ENCODE assay signal across 23 cellular contexts in genomic region chr5:181151146-181151545, GRCh38. TPM values are rescaled to one million over a fixed set of nuclear protein-coding genes. Genes with fewer than 3 reads are reported as not detected.
A peak's percentile ranks its signal among the peaks of the same experiment; 100 is the strongest.
DNase-seq lines count a peak whose midpoint lies in the region; ATAC-seq and TF ChIP-seq lines count a peak whose summit lies in the region.
"Had no signal": no experiment of that assay in that cellular context is flagged by ENCODE, and none has a peak within 500 bp of the region (broad histone marks: within the 10 kb centered on the region; RNA-seq: fewer than 3 reads in every experiment).

No MANE protein-coding gene starts in this region.

- ATAC-seq in GM19455 (IDR thresholded peaks at IDR 0.05; ENCODE audit: unreplicated experiment) (no peak), HG02623 (IDR thresholded peaks at IDR 0.05; ENCODE audit: unreplicated experiment) (no peak)
- ATAC-seq: naive thymus-derived CD4-positive, alpha-beta T cell had no signal

- no peak overlapping the region for H3K4me2 ChIP-seq in SK-N-SH

- no peaks in the 10 kb centered on the region for H3K79me2 ChIP-seq in SK-N-SH (ENCODE audit: insufficient read depth)

- no peak overlapping the region for H2AFZ ChIP-seq in SK-N-SH (ENCODE audit: low read depth)

- DNase-seq in NCI-H748 (lab: John Stamatoyannopoulos, UW; ENCODE audit: unreplicated experiment) (peak; percentile 25), NCI-H748 treated with DMSO at 0.1 percent for 48 hours (lab: John Stamatoyannopoulos, UW) (no peak), SK-N-SH (peak; percentile 41), left kidney (ENCODE audit: low read depth, low spot score) (peak; percentile 35), mesothelial cell of epicardium (ENCODE audit: low spot score in 2 of 2, unreplicated experiment in 2 of 2) (no peak)
- DNase-seq: activated CD4-positive, alpha-beta T cell treated with anti-CD3 and anti-CD28 coated beads, Interleukin-2, amount 10 ng/mL, durations not matched to agents 24 days and 14 days; DMS79; naive thymus-derived CD4-positive, alpha-beta T cell; NCI-H2081; NCI-H526 treated with DMSO at 0.1 percent for 48 hours; Right ventricle myocardium superior; stimulated activated naive CD4-positive, alpha-beta T cell; T-helper 9 cell had no signal

- peak; percentile 28 for TF ChIP-seq RAD21 in SK-N-SH (IDR thresholded peaks at IDR 0.05; ENCODE audit: low read length)

- CTCF ChIA-PET in HEK293 (lab: Yijun Ruan, JAX) = interaction anchor here (0.8 to 1.6 kb wide), 2 partner anchors 13 to 367 kb away, joined by 3 read pairs; no protein-coding TSS in a partner anchor
- CTCF ChIA-PET in SK-N-SH (lab: Yijun Ruan, JAX) = interaction anchor here (0.6 to 2.0 kb wide), 5 partner anchors 33 to 371 kb away, joined by 3 to 9 read pairs (median 3); no protein-coding TSS in a partner anchor

- H3K4me3 ChIP-seq in HEK293 (ENCODE audit: low read depth, low read length) (no peak overlapping the region), SK-N-SH (ENCODE audit: low read depth in 2 of 2, low read length in 1 of 2) (no peak overlapping the region)
- H3K4me3 ChIP-seq: coronary artery had no signal

- peaks cover 1% of the 10 kb centered on the region for H3K4me1 Mint-ChIP-seq in mesothelial cell of epicardium
- H3K4me1 Mint-ChIP-seq: CD14-positive monocyte had no signal

- H3F3A ChIP-seq in SK-N-SH (replicated peaks; ENCODE audit: insufficient read depth) = no peaks in the 10 kb centered on the region

- H3K4me3 Mint-ChIP-seq in mesothelial cell of epicardium = no peak overlapping the region
- H3K4me3 Mint-ChIP-seq: activated CD4-positive, alpha-beta T cell treated with anti-CD3 and anti-CD28 coated beads, Interleukin-2, amount 10 ng/mL, durations not matched to agents 24 days and 14 days; activated naive CD4-positive, alpha-beta T cell treated with anti-CD3 and anti-CD28 coated beads, Interleukin-2, amount 50 U/mL, for 24 hours; CD14-positive monocyte; naive thymus-derived CD4-positive, alpha-beta T cell; type B pancreatic cell had no signal

- H3K27ac ChIP-seq in HEK293 (ENCODE audit: extremely low read depth, low read depth, low read length) (no peak overlapping the region), SK-N-SH (ENCODE audit: low read depth in 2 of 2, low read length in 1 of 2) (no peak overlapping the region)
- H3K27ac ChIP-seq: coronary artery had no signal

- H3K36me3 Mint-ChIP-seq in mesothelial cell of epicardium = no peaks in the 10 kb centered on the region
- H3K36me3 Mint-ChIP-seq: activated naive CD4-positive, alpha-beta T cell treated with anti-CD3 and anti-CD28 coated beads, Interleukin-2, amount 50 U/mL, for 24 hours; CD14-positive monocyte; naive thymus-derived CD4-positive, alpha-beta T cell; type B pancreatic cell had no signal

- no peak overlapping the region for H3K9ac ChIP-seq in SK-N-SH

- TF ChIP-seq EP300 in SK-N-SH (IDR thresholded peaks at IDR 0.05; ENCODE audit: borderline replicate concordance in 1 of 2, low read depth in 1 of 2, low read length in 1 of 2) = no peak

- TF ChIP-seq CTCF in HEK293 (tag by site-specific recombination; IDR thresholded peaks at IDR 0.05) (no peak), SK-N-SH (IDR thresholded peaks at IDR 0.05) (no peak), mesothelial cell of epicardium (IDR thresholded peaks at IDR 0.05; ENCODE audit: unreplicated experiment) (no peak)

- no peaks in the 10 kb centered on the region for H4K20me1 ChIP-seq in SK-N-SH (ENCODE audit: insufficient read depth)

- H3K36me3 ChIP-seq in HEK293 (ENCODE audit: control insufficient read depth in 2 of 2, insufficient read depth in 1 of 2, low read length in 2 of 2) (no peaks in the 10 kb centered on the region), SK-N-SH (replicated peaks in 1 of 2; ENCODE audit: control insufficient read depth in 1 of 2, insufficient read depth in 2 of 2, low read length in 1 of 2) (no peaks in the 10 kb centered on the region)

- H3K27me3 ChIP-seq in SK-N-SH (ENCODE audit: insufficient read depth) = peaks cover 54% of the 10 kb centered on the region

- 6% methylated on average over 6 of the region's 9 CpGs for WGBS in SK-N-SH (ENCODE audit: low lambda C conversion rate)

- H3K27ac Mint-ChIP-seq in mesothelial cell of epicardium = no peak overlapping the region
- H3K27ac Mint-ChIP-seq: activated CD4-positive, alpha-beta T cell treated with anti-CD3 and anti-CD28 coated beads, Interleukin-2, amount 10 ng/mL, durations not matched to agents 24 days and 14 days; activated naive CD4-positive, alpha-beta T cell treated with anti-CD3 and anti-CD28 coated beads, Interleukin-2, amount 50 U/mL, for 24 hours; CD14-positive monocyte; naive thymus-derived CD4-positive, alpha-beta T cell; type B pancreatic cell had no signal

- peaks cover 8% of the 10 kb centered on the region for H3K9me3 Mint-ChIP-seq in mesothelial cell of epicardium
- H3K9me3 Mint-ChIP-seq: activated naive CD4-positive, alpha-beta T cell treated with anti-CD3 and anti-CD28 coated beads, Interleukin-2, amount 50 U/mL, for 24 hours; type B pancreatic cell had no signal

- H3K9me3 ChIP-seq in HEK293 (ENCODE audit: control insufficient read depth, insufficient read depth, low read depth, low read length) (no peaks in the 10 kb centered on the region), SK-N-SH (no peaks in the 10 kb centered on the region)

- no peaks in the 10 kb centered on the region for H3K4me1 ChIP-seq in HEK293 (ENCODE audit: control insufficient read depth, insufficient read depth, low read length)
- H3K4me1 ChIP-seq in SK-N-SH (ENCODE audit: control insufficient read depth in 1 of 2, insufficient read depth in 2 of 2, low read depth in 1 of 2, low read length in 1 of 2) = no peaks in the 10 kb centered on the region; a peak in 1 of 4 replicates

- H3K27me3 Mint-ChIP-seq in mesothelial cell of epicardium (ENCODE audit: low read depth) = peaks cover 77% of the 10 kb centered on the region

- no peaks in the 10 kb centered on the region for H3K9me2 ChIP-seq in SK-N-SH

- POLR2A ChIA-PET in HEK293 (lab: Yijun Ruan, JAX) (no interaction called here), SK-N-SH (lab: Yijun Ruan, JAX) (no interaction called here)

TF ChIP-seq in HEK293, 187 proteins besides CTCF, POLR2A, EP300 and RAD21:
- peak; percentile 63 for TF ChIP-seq ZNF341 (tag by site-specific recombination; IDR thresholded peaks at IDR 0.05; ENCODE audit: low read depth)
- TF ChIP-seq ZNF514 (tag by site-specific recombination; IDR thresholded peaks at IDR 0.05) = no peak
- TF ChIP-seq ZNF223 (tag by site-specific recombination; IDR thresholded peaks at IDR 0.05) = no peak
- no peak for TF ChIP-seq ZNF707 (tag by site-specific recombination; IDR thresholded peaks at IDR 0.05)
- no peak for TF ChIP-seq MYNN (tag by site-specific recombination; IDR thresholded peaks at IDR 0.05; ENCODE audit: borderline replicate concordance)

TF ChIP-seq in SK-N-SH, 30 proteins besides CTCF, POLR2A, EP300 and RAD21 (continues in another document):
- TF ChIP-seq TAF1 (IDR thresholded peaks at IDR 0.05; ENCODE audit: borderline replicate concordance, low read depth, low read length) (no peak), GABPA (IDR thresholded peaks at IDR 0.05; ENCODE audit: low read depth) (no peak), RCOR1 (IDR thresholded peaks at IDR 0.05; ENCODE audit: low read length) (no peak), USF1 (IDR thresholded peaks at IDR 0.05; ENCODE audit: borderline replicate concordance, low read depth) (no peak), RXRA (IDR thresholded peaks at IDR 0.05; ENCODE audit: borderline replicate concordance, low read depth) (no peak), MXI1 (IDR thresholded peaks at IDR 0.05; ENCODE audit: low read depth, low read length) (no peak), USF2 (IDR thresholded peaks at IDR 0.05; ENCODE audit: borderline replicate concordance, low read depth, low read length) (no peak), SMC3 (IDR thresholded peaks at IDR 0.05; ENCODE audit: low read depth, low read length) (no peak), TCF12 (IDR thresholded peaks at IDR 0.05) (no peak), EZH2phosphoT487 (IDR thresholded peaks at IDR 0.05; ENCODE audit: borderline replicate concordance, low read depth) (no peak), FOXJ3 (CRISPR knock-in tag; IDR thresholded peaks at IDR 0.05) (no peak), IRF3 (IDR thresholded peaks at IDR 0.05; ENCODE audit: low read depth, low read length) (no peak)

RNA-seq across cellular contexts. Expression of gene OR2V2, which starts 3.8 kb away (rescaled TPM):
- polyA plus RNA-seq in SK-N-SH (2012; rRNA removed) = not detected in 2 replicates
- not detected in 2 replicates for polyA plus RNA-seq in SK-N-SH (2012; cell fraction: cytosol; rRNA removed)
- not detected in 2 replicates for polyA plus RNA-seq in SK-N-SH (2012; cell fraction: nucleus; rRNA removed)
- total RNA-seq in mesothelial cell of epicardium = not detected in 3 replicates
- total RNA-seq: A172; activated CD4-positive, alpha-beta T cell treated with anti-CD3 and anti-CD28 coated beads, Interleukin-2, amount 10 ng/mL, durations not matched to agents 24 days and 14 days; lung microvascular endothelial cell; naive thymus-derived CD4-positive, alpha-beta T cell; pulmonary artery endothelial cell; Right ventricle myocardium superior had no signal
- polyA plus RNA-seq: CD14-positive monocyte; naive thymus-derived CD4-positive, alpha-beta T cell had no signal

RNA-seq across cellular contexts. Expression of gene OR2V1, which starts 20.2 kb away (rescaled TPM):
- not detected in 2 replicates for polyA plus RNA-seq in SK-N-SH (2012; rRNA removed)
- polyA plus RNA-seq in SK-N-SH (2012; cell fraction: cytosol; rRNA removed) = not detected in 2 replicates
- not detected in 2 replicates for polyA plus RNA-seq in SK-N-SH (2012; cell fraction: nucleus; rRNA removed)
- not detected in 3 replicates for total RNA-seq in mesothelial cell of epicardium
- total RNA-seq: A172; activated CD4-positive, alpha-beta T cell treated with anti-CD3 and anti-CD28 coated beads, Interleukin-2, amount 10 ng/mL, durations not matched to agents 24 days and 14 days; lung microvascular endothelial cell; naive thymus-derived CD4-positive, alpha-beta T cell; pulmonary artery endothelial cell; Right ventricle myocardium superior had no signal
- polyA plus RNA-seq: CD14-positive monocyte; naive thymus-derived CD4-positive, alpha-beta T cell had no signal

RNA-seq across cellular contexts. Expression of gene TRIM7, which starts 53.9 kb away (rescaled TPM):
- 2.0 and 3.5 TPM in 2 replicates for polyA plus RNA-seq in SK-N-SH (2012; rRNA removed)
- 2.8 and 2.9 TPM in 2 replicates for polyA plus RNA-seq in SK-N-SH (2012; cell fraction: cytosol; rRNA removed)
- 2.4 and 3.9 TPM in 2 replicates for polyA plus RNA-seq in SK-N-SH (2012; cell fraction: nucleus; rRNA removed)
- 0.57 to 0.72 TPM (median 0.62 TPM) in 3 replicates for total RNA-seq in mesothelial cell of epicardium

Comparison
In these comparisons a context has a peak if more than half of its experiments do, and no peak if none do; other contexts are left out.
1. DNase-seq: peak in NCI-H748 (single experiment), SK-N-SH (single experiment) and left kidney (single experiment); none in NCI-H748 treated with DMSO at 0.1 percent for 48 hours (single experiment) and mesothelial cell of epicardium (0 of 2).